ENCODE assay signal across 14 cellular contexts in genomic region chr9:36584626-36585460, GRCh38. TPM values are rescaled to one million over a fixed set of nuclear protein-coding genes. Genes with fewer than 3 reads are reported as not detected.
DNase-seq lines count a peak whose midpoint lies in the region; ATAC-seq, FAIRE-seq and TF ChIP-seq lines count a peak whose summit lies in the region.
"Had no signal": no experiment of that assay in that cellular context is flagged by ENCODE, and none has a peak within 500 bp of the region (broad histone marks: within the 10 kb centered on the region; RNA-seq: fewer than 3 reads in every experiment).

No MANE protein-coding gene starts in this region.

- H3K27ac Mint-ChIP-seq in astrocyte (ENCODE audit: unreplicated experiment) = peak overlapping the region; percentile 64

- dilution Hi-C loops in keratinocyte (cut with MboI; ENCODE audit: extremely low pct_ligation_motif_present, low sequenced_read_pairs) = no loop called here

- H3K4me1 Mint-ChIP-seq in astrocyte (ENCODE audit: low read depth, unreplicated experiment) = peaks cover 7% of the 10 kb centered on the region
- H3K4me1 Mint-ChIP-seq: CD14-positive monocyte; central memory CD8-positive, alpha-beta T cell had no signal

- FAIRE-seq in astrocyte (lab: Jason Lieb, UNC) (no peak), keratinocyte (lab: Jason Lieb, UNC) (no peak)

- no peaks in the 10 kb centered on the region for H3K9me3 Mint-ChIP-seq in astrocyte (ENCODE audit: unreplicated experiment)
- H3K9me3 Mint-ChIP-seq: CD14-positive monocyte; central memory CD8-positive, alpha-beta T cell had no signal

- H3K9ac ChIP-seq in HUES48 (ENCODE audit: low read depth, low read length) = no peak overlapping the region
- H3K9ac ChIP-seq in astrocyte (ENCODE audit: low read length) = peak overlapping the region; percentile 71
- peak overlapping the region; percentile 72 for H3K9ac ChIP-seq in keratinocyte (ENCODE audit: control insufficient read depth, extremely low read depth, insufficient read depth, low read length)

- peak; percentile 72 for DNase-seq in AG10803 (ENCODE audit: low read depth)
- DNase-seq in astrocyte (ENCODE audit: low read depth) = peak; percentile 90
- DNase-seq in keratinocyte (ENCODE audit: low read depth, low spot score) = peak; percentile 69
- no peak for DNase-seq in Right ventricle myocardium inferior (ENCODE audit: missing footprints)
- DNase-seq in upper lobe of right lung = no peak
- DNase-seq in activated CD8-positive, alpha-beta memory T cell treated with anti-CD3 and anti-CD28 coated beads for 24 hours = no peak
- DNase-seq: activated CD4-positive, alpha-beta T cell treated with anti-CD3 and anti-CD28 coated beads, Interleukin-2, amount 50 U/mL, for 4 hours; esophagus squamous epithelium; stimulated activated naive CD8-positive, alpha-beta T cell treated with anti-CD3 and anti-CD28 coated beads, Interleukin-15, Interleukin-2, amounts not matched to agents 100 U/mL and 50 U/mL, for 24 hours; T-helper 2 cell had no signal

- H3K4me3 ChIP-seq in AG10803 (ENCODE audit: low read length) = no peak overlapping the region
- no peak overlapping the region for H3K4me3 ChIP-seq in HUES48 (ENCODE audit: low read depth, low read length)
- H3K4me3 ChIP-seq in astrocyte (ENCODE audit: insufficient read depth, low read depth, low read length) = no peak overlapping the region
- peak overlapping the region in 2 of 3 experiments; percentile 45 to 58 for H3K4me3 ChIP-seq in keratinocyte (ENCODE audit: control insufficient read depth in 2 of 3, extremely low read depth in 1 of 3, insufficient read depth in 2 of 3, low read depth in 1 of 3, low read length in 3 of 3)
- H3K4me3 ChIP-seq in upper lobe of right lung = no peak overlapping the region
- H3K4me3 ChIP-seq: esophagus squamous epithelium had no signal

- H3K4me1 ChIP-seq in HUES48 (ENCODE audit: control insufficient read depth, insufficient read depth, low read length) (no peaks in the 10 kb centered on the region), astrocyte (ENCODE audit: insufficient read depth, low read length) (peaks cover 6% of the 10 kb centered on the region), keratinocyte (ENCODE audit: control insufficient read depth, extremely low read depth, insufficient read depth, low read length) (peaks cover 13% of the 10 kb centered on the region), upper lobe of right lung (no peaks in the 10 kb centered on the region)
- H3K4me1 ChIP-seq: esophagus squamous epithelium had no signal

- peak overlapping the region; percentile 47 for H3K27ac ChIP-seq in HUES48 (ENCODE audit: low read depth, low read length)
- peak overlapping the region; percentile 88 for H3K27ac ChIP-seq in astrocyte (ENCODE audit: low read depth, low read length)
- peak overlapping the region; percentile 94 for H3K27ac ChIP-seq in keratinocyte (ENCODE audit: control insufficient read depth, insufficient read depth, low read length)
- no peak overlapping the region for H3K27ac ChIP-seq in upper lobe of right lung
- H3K27ac ChIP-seq: esophagus squamous epithelium had no signal

- ATAC-seq in Right ventricle myocardium inferior (no peak), upper lobe of right lung (no peak), GM21825 (IDR thresholded peaks at IDR 0.05; ENCODE audit: unreplicated experiment) (no peak)
- ATAC-seq: stimulated activated naive CD8-positive, alpha-beta T cell treated with anti-CD3 and anti-CD28 coated beads, Interleukin-15, Interleukin-2, amounts not matched to agents 100 U/mL and 50 U/mL, for 24 hours had no signal

- H3K27me3 ChIP-seq in HUES48 (ENCODE audit: control insufficient read depth, insufficient read depth, low read length) (no peaks in the 10 kb centered on the region), astrocyte (ENCODE audit: insufficient read depth, low read length) (no peaks in the 10 kb centered on the region), keratinocyte (ENCODE audit: control insufficient read depth, extremely low read depth, insufficient read depth, low read length) (no peaks in the 10 kb centered on the region), upper lobe of right lung (no peaks in the 10 kb centered on the region)
- H3K27me3 ChIP-seq: esophagus squamous epithelium had no signal

- H3K4me3 Mint-ChIP-seq in astrocyte (ENCODE audit: unreplicated experiment) = no peak overlapping the region
- H3K4me3 Mint-ChIP-seq: CD14-positive monocyte; central memory CD8-positive, alpha-beta T cell had no signal

- H3K36me3 Mint-ChIP-seq in astrocyte (ENCODE audit: low read depth, unreplicated experiment) = no peaks in the 10 kb centered on the region

- intact Hi-C loops in Right ventricle myocardium inferior (cut with DNase I) (no loop called here), upper lobe of right lung (cut with DNase I) (no loop called here)

- H3K9me3 ChIP-seq in HUES48 (ENCODE audit: control insufficient read depth, insufficient read depth, low read length) (no peaks in the 10 kb centered on the region), astrocyte (ENCODE audit: insufficient read depth, low read depth, low read length) (no peaks in the 10 kb centered on the region), keratinocyte (ENCODE audit: control insufficient read depth, low read depth, low read length) (no peaks in the 10 kb centered on the region), upper lobe of right lung (no peaks in the 10 kb centered on the region)
- H3K9me3 ChIP-seq: esophagus squamous epithelium had no signal

- no peak overlapping the region for H2AFZ ChIP-seq in astrocyte (ENCODE audit: low read depth, low read length)
- H2AFZ ChIP-seq in keratinocyte (ENCODE audit: control insufficient read depth, low read length) = peak overlapping the region; percentile 23

- H3K36me3 ChIP-seq in HUES48 (ENCODE audit: control insufficient read depth, insufficient read depth, low read length) = peaks cover 59% of the 10 kb centered on the region
- H3K36me3 ChIP-seq in astrocyte (ENCODE audit: insufficient read depth, low read length) = peaks cover 12% of the 10 kb centered on the region
- H3K36me3 ChIP-seq in keratinocyte (ENCODE audit: control insufficient read depth in 2 of 2, extremely low read depth in 1 of 2, insufficient read depth in 2 of 2, low read length in 2 of 2) = peaks cover 0 to 6% of the 10 kb centered on the region in 2 experiments
- no peaks in the 10 kb centered on the region for H3K36me3 ChIP-seq in upper lobe of right lung
- H3K36me3 ChIP-seq: esophagus squamous epithelium had no signal

- TF ChIP-seq CTCF in AG10803 (conservative IDR thresholded peaks at IDR 0.05; ENCODE audit: low read length) (no peak), astrocyte (IDR thresholded peaks at IDR 0.05; ENCODE audit: insufficient read depth, low read depth, low read length) (no peak), keratinocyte (optimal IDR thresholded peaks at IDR 0.05 in 1 of 3, IDR thresholded peaks at IDR 0.05 in 1 of 3, conservative IDR thresholded peaks at IDR 0.05 in 1 of 3; ENCODE audit: extremely low read depth in 1 of 3, insufficient read depth in 2 of 3, low read length in 3 of 3) (no peak), upper lobe of right lung (IDR thresholded peaks at IDR 0.05) (no peak)

- peaks cover 67% of the 10 kb centered on the region for H3K79me2 ChIP-seq in astrocyte (ENCODE audit: insufficient read depth, low read length)
- H3K79me2 ChIP-seq in keratinocyte (ENCODE audit: control insufficient read depth, insufficient read depth, low read length) = peaks cover 44% of the 10 kb centered on the region

- H3K27me3 Mint-ChIP-seq in astrocyte (ENCODE audit: low read depth, unreplicated experiment) = no peaks in the 10 kb centered on the region
- H3K27me3 Mint-ChIP-seq: central memory CD8-positive, alpha-beta T cell had no signal

- H3K4me2 ChIP-seq in astrocyte (ENCODE audit: low read length) (peak overlapping the region; percentile 78), keratinocyte (ENCODE audit: control insufficient read depth, extremely low read depth, insufficient read depth, low read depth, low read length) (peak overlapping the region; percentile 82)

- H3K9me1 ChIP-seq in keratinocyte (ENCODE audit: control insufficient read depth, extremely low read depth, insufficient read depth, low read length) = no peaks in the 10 kb centered on the region

- H4K20me1 ChIP-seq in astrocyte (ENCODE audit: insufficient read depth, low read length) = peaks cover 4% of the 10 kb centered on the region
- no peaks in the 10 kb centered on the region for H4K20me1 ChIP-seq in keratinocyte (ENCODE audit: control insufficient read depth, extremely low read depth, insufficient read depth, low read length)

RNA-seq across cellular contexts. Expression of gene MELK, which starts 12.1 kb away (rescaled TPM):
- total RNA-seq in astrocyte (8.4 and 12.3 TPM in 2 replicates), Right ventricle myocardium inferior (0.76 TPM), upper lobe of right lung (1.2 TPM)
- polyA plus RNA-seq in keratinocyte = 14.0 to 45.3 TPM (median 29.2 TPM) in 3 replicates
- polyA plus RNA-seq in keratinocyte (2011; ENCODE audit: low read depth) = 2.9 TPM
- polyA plus RNA-seq in keratinocyte (2011; cell fraction: cytosol; rRNA removed) = 16.5 and 26.0 TPM in 2 replicates
- polyA plus RNA-seq in keratinocyte (2011; cell fraction: nucleus; rRNA removed) = 16.9 and 22.9 TPM in 2 replicates
- polyA plus RNA-seq in keratinocyte (2012; ENCODE audit: low replicate concordance) = 5.8 and 21.9 TPM in 2 replicates
- 5.2 to 25.8 TPM (median 6.0 TPM) in 3 replicates for polyA minus RNA-seq in keratinocyte
- 11.1 TPM for polyA minus RNA-seq in keratinocyte (2011; cell fraction: cytosol; rRNA and poly(A)+ RNA removed)
- 6.8 and 13.6 TPM in 2 replicates for polyA minus RNA-seq in keratinocyte (2011; cell fraction: nucleus; rRNA and poly(A)+ RNA removed)
- polyA plus RNA-seq: CD14-positive monocyte had no signal

Comparison
In these comparisons a context has a peak if more than half of its experiments do, and no peak if none do; other contexts are left out.
1. DNase-seq: peak in AG10803 (single experiment), astrocyte (single experiment) and keratinocyte (single experiment); none in Right ventricle myocardium inferior (single experiment), upper lobe of right lung (single experiment) and activated CD8-positive, alpha-beta memory T cell treated with anti-CD3 and anti-CD28 coated beads for 24 hours (single experiment).
2. H3K4me3 ChIP-seq: peak in keratinocyte (2 of 3); none in AG10803 (single experiment), HUES48 (single experiment), astrocyte (single experiment) and upper lobe of right lung (single experiment).